Comparison of ENCODE assay signal across 20 cellular contexts in genomic region chr19:49168421-49168820, GRCh38. TPM values are rescaled to one million over a fixed set of nuclear protein-coding genes. Genes with fewer than 3 reads are reported as not detected.
A peak's percentile ranks its signal among the peaks of the same experiment; 100 is the strongest.
DNase-seq lines count a peak whose midpoint lies in the region; ATAC-seq, FAIRE-seq and TF ChIP-seq lines count a peak whose summit lies in the region.
"Had no signal": no experiment of that assay in that cellular context is flagged by ENCODE, and none has a peak within 500 bp of the region (broad histone marks: within the 10 kb centered on the region; RNA-seq: fewer than 3 reads in every experiment).

No MANE protein-coding gene starts in this region.

- no peak for TF ChIP-seq EP300 in K562 (IDR thresholded peaks at IDR 0.05; ENCODE audit: low read length)

- H3K27me3 ChIP-seq in H7 (ENCODE audit: control insufficient read depth, insufficient read depth, low read length), result peaks cover 18% of the 10 kb centered on the region
- H3K27me3 ChIP-seq in K562 (ENCODE audit: control insufficient read depth in 2 of 2, insufficient read depth in 2 of 2, low read length in 2 of 2), result no peaks in the 10 kb centered on the region
- H3K27me3 ChIP-seq in rectal smooth muscle tissue (ENCODE audit: control insufficient read depth, insufficient read depth, low read length), result no peaks in the 10 kb centered on the region
- H3K27me3 ChIP-seq in pancreas, result no peaks in the 10 kb centered on the region
- H3K27me3 ChIP-seq in CD4-positive, alpha-beta T cell (ENCODE audit: control insufficient read depth, insufficient read depth, low read length), result peaks cover 3% of the 10 kb centered on the region

- TF ChIP-seq POLR2A in K562 (conservative IDR thresholded peaks at IDR 0.05), result no peak

- H3K9ac ChIP-seq in K562 (ENCODE audit: insufficient read depth in 1 of 2, low read depth in 2 of 2, low read length in 2 of 2) (peak overlapping the region in 1 of 2 experiments; percentile 52; a peak in 1 of 4 replicates), kidney (ENCODE audit: low read length in 2 of 2) (no peak overlapping the region), rectal smooth muscle tissue (ENCODE audit: low read length) (no peak overlapping the region)

- H3K4me2 ChIP-seq in K562 (ENCODE audit: insufficient read depth, low read length), result no peak overlapping the region
- H3K4me2 ChIP-seq: A549 had no signal

- no peak overlapping the region for H3K4me3 Mint-ChIP-seq in CD4-positive, alpha-beta T cell
- H3K4me3 Mint-ChIP-seq: H9 had no signal

- DNase-seq in H7 (peak; percentile 30), K562 (ENCODE audit: extremely low read depth in 1 of 4, low spot score in 3 of 4) (peak in 2 of 4 experiments; percentile 3), kidney (peak; percentile 55), pancreas (no peak), HTR-8/SVneo (ENCODE audit: insufficient read length, low spot score) (no peak)
- no peak for DNase-seq in CD4-positive, alpha-beta T cell
- DNase-seq: 8988T; C1 segment of cervical spinal cord; Calu3; CD4-positive, alpha-beta memory T cell; COR-L47; DMS53; DND-41; GOT3; H9 had no signal

- H3K27ac ChIP-seq in K562 (ENCODE audit: extremely low read depth, low read depth, low read length), result no peak overlapping the region
- H3K27ac ChIP-seq in kidney (ENCODE audit: low read depth in 2 of 2, low read length in 2 of 2), result no peak overlapping the region
- no peak overlapping the region for H3K27ac ChIP-seq in rectal smooth muscle tissue (ENCODE audit: low read depth, low read length)
- no peak overlapping the region for H3K27ac ChIP-seq in pancreas
- no peak overlapping the region for H3K27ac ChIP-seq in CD4-positive, alpha-beta T cell (ENCODE audit: low read depth, low read length)
- H3K27ac ChIP-seq: A549 had no signal

- no peak for TF ChIP-seq RAD21 in K562 (CRISPR knock-in tag; conservative IDR thresholded peaks at IDR 0.05 in 1 of 2, IDR thresholded peaks at IDR 0.05 in 1 of 2)

- H3K27ac Mint-ChIP-seq in CD4-positive, alpha-beta T cell, result no peak overlapping the region
- H3K27ac Mint-ChIP-seq: CD4-positive, alpha-beta memory T cell; H9 had no signal

- no peak; the same call in 2 of the 3 replicates for ATAC-seq in K562
- ATAC-seq in pancreas, result no peak
- no peak for ATAC-seq in CD4-positive, alpha-beta T cell (ENCODE audit: poor library complexity)
- ATAC-seq: HCT116 had no signal

- no peaks in the 10 kb centered on the region for H3K9me1 ChIP-seq in K562 (ENCODE audit: control insufficient read depth, insufficient read depth, low read length)

- BruUV-seq in K562 (replicated peaks; lab: Mats Ljungman, UMichigan), result no TSS peak

- H2AFZ ChIP-seq in K562 (ENCODE audit: low read depth, low read length), result no peak overlapping the region

- no peaks in the 10 kb centered on the region for H3K9me3 ChIP-seq in K562 (replicated peaks; ENCODE audit: control insufficient read depth, insufficient read depth, low read depth, low read length)
- no peaks in the 10 kb centered on the region for H3K9me3 ChIP-seq in kidney (ENCODE audit: control insufficient read depth in 1 of 2, low read length in 2 of 2)
- H3K9me3 ChIP-seq in pancreas, result no peaks in the 10 kb centered on the region
- no peaks in the 10 kb centered on the region for H3K9me3 ChIP-seq in CD4-positive, alpha-beta T cell (ENCODE audit: control insufficient read depth, low read length)
- H3K9me3 ChIP-seq: A549 had no signal

- CTCF ChIA-PET in K562 (lab: Yijun Ruan, JAX; ENCODE audit: low intra/inter-chr PET ratio), result no interaction called here
- CTCF ChIA-PET in CD4-positive, alpha-beta T cell (lab: Charles Lee), result no interaction called here

- no peaks in the 10 kb centered on the region for H3K36me3 Mint-ChIP-seq in CD4-positive, alpha-beta T cell (ENCODE audit: low read depth)
- H3K36me3 Mint-ChIP-seq: CD4-positive, alpha-beta memory T cell had no signal

- no peaks in the 10 kb centered on the region for H3K36me3 ChIP-seq in H7 (replicated peaks; ENCODE audit: control insufficient read depth, insufficient read depth, low read length)
- peaks cover 44% of the 10 kb centered on the region for H3K36me3 ChIP-seq in K562 (ENCODE audit: control insufficient read depth, insufficient read depth, low read length)
- peaks cover 4 to 25% of the 10 kb centered on the region in 2 donors for H3K36me3 ChIP-seq in kidney (ENCODE audit: control insufficient read depth in 1 of 2, insufficient read depth in 2 of 2, low read length in 2 of 2)
- H3K36me3 ChIP-seq in rectal smooth muscle tissue (ENCODE audit: control insufficient read depth, insufficient read depth, low read length), result peaks cover 18% of the 10 kb centered on the region
- no peaks in the 10 kb centered on the region for H3K36me3 ChIP-seq in pancreas

- H3K27me3 Mint-ChIP-seq in CD4-positive, alpha-beta T cell, result peaks cover 25% of the 10 kb centered on the region

- H3K4me1 ChIP-seq in K562 (replicated peaks in 1 of 2; ENCODE audit: control insufficient read depth in 2 of 2, insufficient read depth in 2 of 2, low read length in 2 of 2) (peaks cover 0 to 19% of the 10 kb centered on the region in 2 experiments; a peak in 2 of 5 replicates), kidney (ENCODE audit: control insufficient read depth in 1 of 2, insufficient read depth in 1 of 2, low read depth in 1 of 2, low read length in 2 of 2) (peaks cover 0 to 8% of the 10 kb centered on the region in 2 donors), rectal smooth muscle tissue (ENCODE audit: control insufficient read depth, insufficient read depth, low read length) (peaks cover 5% of the 10 kb centered on the region), pancreas (peaks cover 7 to 12% (median 8%) of the 10 kb centered on the region in 3 donors)

- H3K9me3 Mint-ChIP-seq in CD4-positive, alpha-beta T cell, result no peaks in the 10 kb centered on the region
- H3K9me3 Mint-ChIP-seq: H9 had no signal

- in situ Hi-C loops in K562 (cut with MboI), result no loop called here

- TF ChIP-seq CTCF in K562 (IDR thresholded peaks at IDR 0.05 in 2 of 3, conservative IDR thresholded peaks at IDR 0.05 in 1 of 3; ENCODE audit: insufficient read depth in 2 of 3, low read depth in 1 of 3, low read length in 3 of 3) (no peak), kidney (IDR thresholded peaks at IDR 0.05; ENCODE audit: borderline replicate concordance, extremely low read depth, insufficient read depth) (no peak), pancreas (IDR thresholded peaks at IDR 0.05) (no peak)
- no peak for TF ChIP-seq CTCF in CD4-positive, alpha-beta T cell (IDR thresholded peaks at IDR 0.05)

- no peak for FAIRE-seq in K562 (lab: Jason Lieb, UNC)
- no peak for FAIRE-seq in kidney (lab: Jason Lieb, UNC)
- no peak for FAIRE-seq in pancreas (lab: Jason Lieb, UNC)
- FAIRE-seq in HTR-8/SVneo (lab: Jason Lieb, UNC), result no peak
- FAIRE-seq: A549, G401.6, GM12892 had no signal

- WGBS in K562 (ENCODE audit: insufficient coverage, low coverage, missing lambda C conversion rate), result 94% methylated on average over 19 of the region's 23 CpGs
- 94 to 98% methylated on average over 22 to 23 of the region's 23 CpGs for WGBS in pancreas, 2 donors

- no peaks in the 10 kb centered on the region for H3K79me2 ChIP-seq in K562 (ENCODE audit: control insufficient read depth, insufficient read depth, low read length)

- POLR2A ChIA-PET in K562 (lab: Yijun Ruan, JAX), result interaction anchor here (4.1 kb wide), 1 partner anchor 8 kb away, joined by 18 read pairs; no protein-coding TSS in a partner anchor
- POLR2A ChIA-PET in CD4-positive, alpha-beta T cell (lab: Charles Lee), result interaction anchor here (0.7 kb wide), 1 partner anchor 34 kb away, joined by 3 read pairs; no protein-coding TSS in a partner anchor

- H3K4me3 ChIP-seq in H7 (ENCODE audit: insufficient read depth, low read depth, low read length) (no peak overlapping the region), K562 (no peak overlapping the region), kidney (ENCODE audit: low read length in 2 of 2) (no peak overlapping the region), rectal smooth muscle tissue (ENCODE audit: low read length) (peak overlapping the region; percentile 1), pancreas (no peak overlapping the region)
- H3K4me3 ChIP-seq: A549 had no signal

- intact Hi-C loops in K562 (cut with micrococcal nuclease) (no loop called here), kidney (cut with DNase I) (no loop called here), pancreas (cut with DNase I) (no loop called here)
- intact Hi-C loops in CD4-positive, alpha-beta T cell (cut with DNase I, micrococcal nuclease), result loop anchor here in 1 of 2 experiments (5.0 kb wide), 1 partner anchor 1539 kb away; no protein-coding TSS in a partner anchor

- H4K20me1 ChIP-seq in K562 (replicated peaks; ENCODE audit: control insufficient read depth, insufficient read depth, low read length), result no peaks in the 10 kb centered on the region

- no peaks in the 10 kb centered on the region for H3K4me1 Mint-ChIP-seq in CD4-positive, alpha-beta T cell (ENCODE audit: low read depth)
- H3K4me1 Mint-ChIP-seq: CD4-positive, alpha-beta memory T cell had no signal

RNA-seq across cellular contexts. Expression of gene TRPM4, which starts 10.8 kb away (rescaled TPM):
- total RNA-seq in H7 (2014; rRNA removed; shearing (Covaris generic)), result 10.2 and 12.8 TPM in 2 replicates
- total RNA-seq in K562 (2011; cell fraction: chromatin; rRNA removed; ENCODE audit: low replicate concordance), result 86.3 and 161 TPM in 2 replicates
- 82.0 and 87.9 TPM in 2 replicates for total RNA-seq in K562 (2011; cell fraction: nucleolus; rRNA removed)
- 97.8 and 143 TPM in 2 replicates for total RNA-seq in K562 (2011; cell fraction: nucleoplasm; rRNA removed)
- total RNA-seq in K562 (2014; rRNA removed) (35.3 and 37.3 TPM in 2 replicates), K562 (2014; rRNA removed; fragmentation: Illumina TruSeq; extraction: Trizol) (7.9 and 8.3 TPM in 2 replicates), K562 (2015; rRNA removed; fragmentation: Illumina TruSeq; extraction: Trizol) (15.0 and 15.2 TPM in 2 replicates), K562 (2021) (34.6 and 37.8 TPM in 2 replicates), kidney (89.1 TPM), pancreas (10 to 100 TPM; 11.8 to 29.7 (median 15.2) TPM)
- polyA plus RNA-seq in K562 (2011; rRNA removed) (19.2 and 20.5 TPM in 2 replicates), K562 (2014; fragmentation: Illumina TruSeq; extraction: Trizol) (14.7 and 25.2 TPM in 2 replicates), K562 (2014; fragmentation: Nextera tagmentation; extraction: Ambion mirVana) (1 to 10 TPM; 6.5 to 7.9 TPM), K562 (2014; rRNA removed) (45.4 and 56.6 TPM in 2 replicates), kidney (ENCODE audit: insufficient read depth, low read depth, low replicate concordance) (47.6 TPM), pancreas (10 to 100 TPM; 19.2 to 47.1 TPM)
- polyA plus RNA-seq in K562 (2011; cell fraction: cytosol; rRNA removed), result 21.6 and 37.6 TPM in 2 replicates
- polyA plus RNA-seq in K562 (2011; cell fraction: nucleus; rRNA removed), result 66.9 and 85.9 TPM in 2 replicates
- polyA plus RNA-seq in K562 (2012), result 26.9 and 31.4 TPM in 2 replicates
- 5.8 and 8.2 TPM in 2 replicates for polyA minus RNA-seq in K562 (2011; rRNA and poly(A)+ RNA removed)
- polyA minus RNA-seq in K562 (2011; cell fraction: cytosol; rRNA and poly(A)+ RNA removed), result 14.5 and 15.4 TPM in 2 replicates
- 16.0 and 19.0 TPM in 2 replicates for polyA minus RNA-seq in K562 (2011; cell fraction: nucleus; rRNA and poly(A)+ RNA removed)
- total RNA-seq in CD4-positive, alpha-beta T cell, result not detected
- polyA plus RNA-seq: CD4-positive, alpha-beta memory T cell had no signal

RNA-seq across cellular contexts. Expression of gene HRC, which starts 13.2 kb away (rescaled TPM):
- total RNA-seq in H7 (2014; rRNA removed; shearing (Covaris generic)), result 0.45 and 0.81 TPM in 2 replicates
- 32.2 and 45.2 TPM in 2 replicates for total RNA-seq in K562 (2011; cell fraction: chromatin; rRNA removed; ENCODE audit: low replicate concordance)
- total RNA-seq in K562 (2011; cell fraction: nucleolus; rRNA removed), result 32.8 and 33.2 TPM in 2 replicates
- total RNA-seq in K562 (2011; cell fraction: nucleoplasm; rRNA removed), result 43.6 and 52.1 TPM in 2 replicates
- 15.6 and 20.8 TPM in 2 replicates for total RNA-seq in K562 (2014; rRNA removed)
- total RNA-seq in K562 (2014; rRNA removed; fragmentation: Illumina TruSeq; extraction: Trizol), result 10.0 and 11.7 TPM in 2 replicates
- total RNA-seq in K562 (2015; rRNA removed; fragmentation: Illumina TruSeq; extraction: Trizol), result 15.9 and 16.1 TPM in 2 replicates
- 14.8 and 15.6 TPM in 2 replicates for total RNA-seq in K562 (2021)
- 13.1 and 22.3 TPM in 2 replicates for polyA plus RNA-seq in K562 (2011; rRNA removed)
- 12.4 and 22.9 TPM in 2 replicates for polyA plus RNA-seq in K562 (2011; cell fraction: cytosol; rRNA removed)
- 28.6 and 29.0 TPM in 2 replicates for polyA plus RNA-seq in K562 (2011; cell fraction: nucleus; rRNA removed)
- polyA plus RNA-seq in K562 (2012), result 15.3 and 17.4 TPM in 2 replicates
- polyA plus RNA-seq in K562 (2014; fragmentation: Illumina TruSeq; extraction: Trizol), result 17.9 and 18.7 TPM in 2 replicates
- polyA plus RNA-seq in K562 (2014; fragmentation: Nextera tagmentation; extraction: Ambion mirVana), result 1 to 10 TPM in 1 of 2 experiments, under 1 TPM in 1; 0.66 to 1.2 TPM
- 11.8 and 13.7 TPM in 2 replicates for polyA plus RNA-seq in K562 (2014; rRNA removed)
- 18.4 and 24.8 TPM in 2 replicates for polyA minus RNA-seq in K562 (2011; rRNA and poly(A)+ RNA removed)
- polyA minus RNA-seq in K562 (2011; cell fraction: cytosol; rRNA and poly(A)+ RNA removed), result 7.2 and 13.7 TPM in 2 replicates
- 4.0 and 6.3 TPM in 2 replicates for polyA minus RNA-seq in K562 (2011; cell fraction: nucleus; rRNA and poly(A)+ RNA removed)
- total RNA-seq in kidney, result 7.0 TPM
- polyA plus RNA-seq in kidney (ENCODE audit: insufficient read depth, low read depth, low replicate concordance), result 4.2 TPM
- total RNA-seq in pancreas, result under 1 TPM in 5 of 6 donors, not detected in 1; 0.09 to 0.79 (median 0.25) TPM
- polyA plus RNA-seq in pancreas, result under 1 TPM; 0.53 to 0.61 TPM
- not detected for total RNA-seq in CD4-positive, alpha-beta T cell
- total RNA-seq: Calu3; CD4-positive, alpha-beta memory T cell had no signal
- polyA plus RNA-seq: CD4-positive, alpha-beta memory T cell had no signal

RNA-seq across cellular contexts. Expression of gene PPFIA3, which starts 49.1 kb away (rescaled TPM):
- total RNA-seq in H7 (2014; rRNA removed; shearing (Covaris generic)), result 21.1 and 23.6 TPM in 2 replicates
- 69.7 and 96.7 TPM in 2 replicates for total RNA-seq in K562 (2011; cell fraction: chromatin; rRNA removed; ENCODE audit: low replicate concordance)
- total RNA-seq in K562 (2011; cell fraction: nucleolus; rRNA removed), result 59.0 and 65.5 TPM in 2 replicates
- total RNA-seq in K562 (2011; cell fraction: nucleoplasm; rRNA removed), result 60.3 and 89.2 TPM in 2 replicates
- 48.2 and 55.9 TPM in 2 replicates for total RNA-seq in K562 (2014; rRNA removed)
- total RNA-seq in K562 (2014; rRNA removed; fragmentation: Illumina TruSeq; extraction: Trizol), result 10.3 and 11.5 TPM in 2 replicates
- total RNA-seq in K562 (2015; rRNA removed; fragmentation: Illumina TruSeq; extraction: Trizol), result 19.1 and 21.0 TPM in 2 replicates
- 47.5 and 53.0 TPM in 2 replicates for total RNA-seq in K562 (2021)
- polyA plus RNA-seq in K562 (2011; rRNA removed), result 11.2 and 16.9 TPM in 2 replicates
- polyA plus RNA-seq in K562 (2011; cell fraction: cytosol; rRNA removed), result 17.5 and 30.1 TPM in 2 replicates
- polyA plus RNA-seq in K562 (2011; cell fraction: nucleus; rRNA removed), result 52.6 and 77.1 TPM in 2 replicates
- 17.8 and 27.4 TPM in 2 replicates for polyA plus RNA-seq in K562 (2012)
- polyA plus RNA-seq in K562 (2014; fragmentation: Illumina TruSeq; extraction: Trizol), result 17.6 and 30.1 TPM in 2 replicates
- polyA plus RNA-seq in K562 (2014; fragmentation: Nextera tagmentation; extraction: Ambion mirVana), result under 1 TPM; 0.10 to 0.29 TPM
- 44.2 and 46.7 TPM in 2 replicates for polyA plus RNA-seq in K562 (2014; rRNA removed)
- polyA minus RNA-seq in K562 (2011; rRNA and poly(A)+ RNA removed), result 11.1 and 17.2 TPM in 2 replicates
- polyA minus RNA-seq in K562 (2011; cell fraction: cytosol; rRNA and poly(A)+ RNA removed), result 9.8 and 20.9 TPM in 2 replicates
- 27.1 and 32.9 TPM in 2 replicates for polyA minus RNA-seq in K562 (2011; cell fraction: nucleus; rRNA and poly(A)+ RNA removed)
- total RNA-seq in kidney, result 7.1 TPM
- 20.0 TPM for polyA plus RNA-seq in kidney (ENCODE audit: insufficient read depth, low read depth, low replicate concordance)
- 1 to 10 TPM; 4.1 to 8.0 (median 6.0) TPM for total RNA-seq in pancreas
- 10 to 100 TPM; 27.4 to 39.7 TPM for polyA plus RNA-seq in pancreas
- total RNA-seq in CD4-positive, alpha-beta T cell, result 1 to 10 TPM; 2.0 to 2.8 TPM

RNA-seq across cellular contexts. Expression of gene C19orf73, which starts 49.5 kb away (rescaled TPM):
- 1.4 and 3.2 TPM in 2 replicates for total RNA-seq in H7 (2014; rRNA removed; shearing (Covaris generic))
- total RNA-seq in K562 (2011; cell fraction: chromatin; rRNA removed; ENCODE audit: low replicate concordance), result 1.3 and 4.9 TPM in 2 replicates
- total RNA-seq in K562 (2011; cell fraction: nucleolus; rRNA removed), result 7.0 and 7.4 TPM in 2 replicates
- total RNA-seq in K562 (2011; cell fraction: nucleoplasm; rRNA removed), result 3.8 and 4.5 TPM in 2 replicates
- total RNA-seq in K562 (2014; rRNA removed), result 4.7 and 7.4 TPM in 2 replicates
- total RNA-seq in K562 (2014; rRNA removed; fragmentation: Illumina TruSeq; extraction: Trizol), result 0.55 and 0.64 TPM in 2 replicates
- 1.4 and 2.1 TPM in 2 replicates for total RNA-seq in K562 (2015; rRNA removed; fragmentation: Illumina TruSeq; extraction: Trizol)
- 1.6 and 3.2 TPM in 2 replicates for total RNA-seq in K562 (2021)
- polyA plus RNA-seq in K562 (2011; rRNA removed), result 1.5 and 1.9 TPM in 2 replicates
- polyA plus RNA-seq in K562 (2011; cell fraction: cytosol; rRNA removed), result 4.1 and 8.0 TPM in 2 replicates
- 4.8 and 7.5 TPM in 2 replicates for polyA plus RNA-seq in K562 (2011; cell fraction: nucleus; rRNA removed)
- 1.8 and 3.7 TPM in 2 replicates for polyA plus RNA-seq in K562 (2012)
- 1.1 TPM in 2 replicates for polyA plus RNA-seq in K562 (2014; fragmentation: Illumina TruSeq; extraction: Trizol)
- polyA plus RNA-seq in K562 (2014; fragmentation: Nextera tagmentation; extraction: Ambion mirVana), result under 1 TPM; 0.08 to 0.32 TPM
- polyA plus RNA-seq in K562 (2014; rRNA removed), result 5.4 and 5.7 TPM in 2 replicates
- polyA minus RNA-seq in K562 (2011; rRNA and poly(A)+ RNA removed), result 0.69 and 0.74 TPM in 2 replicates
- 1.6 and 3.3 TPM in 2 replicates for polyA minus RNA-seq in K562 (2011; cell fraction: cytosol; rRNA and poly(A)+ RNA removed)
- 4.0 and 4.2 TPM in 2 replicates for polyA minus RNA-seq in K562 (2011; cell fraction: nucleus; rRNA and poly(A)+ RNA removed)
- total RNA-seq in kidney, result 0.82 TPM
- 3.9 TPM for polyA plus RNA-seq in kidney (ENCODE audit: insufficient read depth, low read depth, low replicate concordance)
- 1 to 10 TPM; 1.4 to 2.1 (median 1.6) TPM for total RNA-seq in pancreas
- polyA plus RNA-seq in pancreas, result 1 to 10 TPM; 4.9 to 9.8 TPM
- total RNA-seq in CD4-positive, alpha-beta T cell, result 1 to 10 TPM; 1.5 to 2.3 TPM

RNA-seq across cellular contexts. Expression of gene LIN7B, which starts 54.3 kb away (rescaled TPM):
- total RNA-seq in H7 (2014; rRNA removed; shearing (Covaris generic)), result 2.2 and 4.1 TPM in 2 replicates
- 18.4 and 32.9 TPM in 2 replicates for total RNA-seq in K562 (2011; cell fraction: chromatin; rRNA removed; ENCODE audit: low replicate concordance)
- total RNA-seq in K562 (2011; cell fraction: nucleolus; rRNA removed), result 24.3 and 26.6 TPM in 2 replicates
- 18.6 and 20.3 TPM in 2 replicates for total RNA-seq in K562 (2011; cell fraction: nucleoplasm; rRNA removed)
- total RNA-seq in K562 (2014; rRNA removed), result 11.0 and 12.4 TPM in 2 replicates
- total RNA-seq in K562 (2014; rRNA removed; fragmentation: Illumina TruSeq; extraction: Trizol), result 1.1 and 1.6 TPM in 2 replicates
- total RNA-seq in K562 (2015; rRNA removed; fragmentation: Illumina TruSeq; extraction: Trizol), result 4.0 and 4.1 TPM in 2 replicates
- 9.2 and 9.6 TPM in 2 replicates for total RNA-seq in K562 (2021)
- polyA plus RNA-seq in K562 (2011; rRNA removed), result 5.9 and 10.3 TPM in 2 replicates
- 8.5 and 10.8 TPM in 2 replicates for polyA plus RNA-seq in K562 (2011; cell fraction: cytosol; rRNA removed)
- 36.2 and 41.7 TPM in 2 replicates for polyA plus RNA-seq in K562 (2011; cell fraction: nucleus; rRNA removed)
- polyA plus RNA-seq in K562 (2012), result 9.0 and 9.4 TPM in 2 replicates
- polyA plus RNA-seq in K562 (2014; fragmentation: Illumina TruSeq; extraction: Trizol), result 3.1 and 5.1 TPM in 2 replicates
- polyA plus RNA-seq in K562 (2014; fragmentation: Nextera tagmentation; extraction: Ambion mirVana), result 1 to 10 TPM in 1 of 2 experiments, under 1 TPM in 1; 0.89 to 1.4 TPM
- 15.7 and 18.3 TPM in 2 replicates for polyA plus RNA-seq in K562 (2014; rRNA removed)
- 3.4 and 4.1 TPM in 2 replicates for polyA minus RNA-seq in K562 (2011; rRNA and poly(A)+ RNA removed)
- 1.5 and 4.3 TPM in 2 replicates for polyA minus RNA-seq in K562 (2011; cell fraction: cytosol; rRNA and poly(A)+ RNA removed)
- 8.2 and 8.7 TPM in 2 replicates for polyA minus RNA-seq in K562 (2011; cell fraction: nucleus; rRNA and poly(A)+ RNA removed)
- total RNA-seq in kidney, result 4.7 TPM
- polyA plus RNA-seq in kidney (ENCODE audit: insufficient read depth, low read depth, low replicate concordance), result 9.7 TPM
- total RNA-seq in pancreas, result 1 to 10 TPM; 4.7 to 6.5 (median 4.9) TPM
- polyA plus RNA-seq in pancreas, result 10 to 100 TPM; 19.1 to 20.7 TPM
- 1 to 10 TPM; 6.4 to 6.6 TPM for total RNA-seq in CD4-positive, alpha-beta T cell

Comparison
In these comparisons a context has a peak if more than half of its experiments do, and no peak if none do; other contexts are left out.
1. DNase-seq: peak in H7 (single experiment) and kidney (single experiment); none in pancreas (0 of 6), HTR-8/SVneo (single experiment) and CD4-positive, alpha-beta T cell (0 of 10).